9 cellular contexts compared by ENCODE assay signal in the genomic region with DNA sequence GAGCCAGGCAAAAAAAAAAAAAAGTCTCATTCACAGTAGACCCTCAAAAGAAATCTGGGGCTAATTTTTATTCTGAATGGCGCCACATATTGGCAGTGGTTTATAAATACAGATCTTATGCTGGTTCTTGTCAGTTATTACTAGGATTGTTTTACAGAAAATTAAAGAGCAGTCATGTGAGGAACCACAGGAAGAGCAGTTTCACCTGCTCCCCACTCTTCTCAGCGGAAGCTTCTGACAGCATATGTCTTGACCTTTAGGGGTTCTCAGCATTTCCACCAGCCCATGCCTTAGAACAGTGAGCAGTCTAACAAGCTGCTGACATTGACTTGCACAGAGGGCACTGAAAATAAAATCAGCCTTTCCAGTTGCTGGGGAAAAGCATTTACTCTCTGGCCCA.
DNase-seq lines count a peak whose midpoint lies in the region; ATAC-seq lines count a peak whose summit lies in the region.
"Had no signal": no experiment of that assay in that cellular context is flagged by ENCODE, and none has a peak within 500 bp of the region (broad histone marks: within the 10 kb centered on the region; RNA-seq: fewer than 3 reads in every experiment).

No MANE protein-coding gene starts in this region.

- no peak overlapping the region for H3K4me3 Mint-ChIP-seq in T-helper 2 cell treated with Interferon-gamma antibody and Interleukin-4, amounts not matched to agents 5 μg/mL and 100 μg/mL, for 36 hours
- peak overlapping the region in 1 of 2 donors; percentile 31 for H3K4me3 Mint-ChIP-seq in stimulated activated naive B cell treated with anti-CD40 and anti-IgM and Interleukin-4, amounts not matched to agents 10 μg/mL and 1 μg/mL and 100 μg/mL, for 72 hours

- peak; percentile 16 for DNase-seq in T-helper 2 cell treated with Interferon-gamma antibody and Interleukin-4, amounts not matched to agents 5 μg/mL and 100 μg/mL, for 36 hours (ENCODE audit: low spot score)
- DNase-seq in stimulated activated naive B cell treated with anti-CD40 and anti-IgM and Interleukin-4, amounts not matched to agents 10 μg/mL and 1 μg/mL and 100 μg/mL, for 72 hours: peak; percentile 57
- DNase-seq in GDM1 (lab: John Stamatoyannopoulos, UW): no peak
- DNase-seq in NOMO-1 (lab: John Stamatoyannopoulos, UW; ENCODE audit: unreplicated experiment in 2 of 2): no peak
- DNase-seq in DMS114 treated with DMSO at 0.1 percent for 48 hours (lab: John Stamatoyannopoulos, UW; ENCODE audit: unreplicated experiment): no peak
- DNase-seq in stimulated activated CD8-positive, alpha-beta memory T cell treated with anti-CD3 and anti-CD28 coated beads, Interleukin-4, amount 100 ng/mL, for 48 hours: no peak
- DNase-seq: activated CD4-positive, alpha-beta T cell treated with anti-CD3 and anti-CD28 coated beads for 1 hour had no signal

- no peaks in the 10 kb centered on the region for H3K27me3 Mint-ChIP-seq in T-helper 2 cell treated with Interferon-gamma antibody and Interleukin-4, amounts not matched to agents 5 μg/mL and 100 μg/mL, for 36 hours (ENCODE audit: low read depth)
- peaks cover 0 to under 1% of the 10 kb centered on the region in 2 donors for H3K27me3 Mint-ChIP-seq in stimulated activated naive B cell treated with anti-CD40 and anti-IgM and Interleukin-4, amounts not matched to agents 10 μg/mL and 1 μg/mL and 100 μg/mL, for 72 hours

- peaks cover 26% of the 10 kb centered on the region for H3K4me1 Mint-ChIP-seq in T-helper 2 cell treated with Interferon-gamma antibody and Interleukin-4, amounts not matched to agents 5 μg/mL and 100 μg/mL, for 36 hours (ENCODE audit: low read depth)
- H3K4me1 Mint-ChIP-seq in stimulated activated naive B cell treated with anti-CD40 and anti-IgM and Interleukin-4, amounts not matched to agents 10 μg/mL and 1 μg/mL and 100 μg/mL, for 72 hours: peaks cover 35 to 53% of the 10 kb centered on the region in 2 donors

- H3K9me3 Mint-ChIP-seq in T-helper 2 cell treated with Interferon-gamma antibody and Interleukin-4, amounts not matched to agents 5 μg/mL and 100 μg/mL, for 36 hours: no peaks in the 10 kb centered on the region
- no peaks in the 10 kb centered on the region for H3K9me3 Mint-ChIP-seq in stimulated activated naive B cell treated with anti-CD40 and anti-IgM and Interleukin-4, amounts not matched to agents 10 μg/mL and 1 μg/mL and 100 μg/mL, for 72 hours

- no peak overlapping the region for H3K27ac Mint-ChIP-seq in T-helper 2 cell treated with Interferon-gamma antibody and Interleukin-4, amounts not matched to agents 5 μg/mL and 100 μg/mL, for 36 hours
- H3K27ac Mint-ChIP-seq in stimulated activated naive B cell treated with anti-CD40 and anti-IgM and Interleukin-4, amounts not matched to agents 10 μg/mL and 1 μg/mL and 100 μg/mL, for 72 hours: peak overlapping the region; percentile 31

- ATAC-seq in GM19035 (IDR thresholded peaks at IDR 0.05; ENCODE audit: unreplicated experiment) (peak; percentile 74), HG02798 (IDR thresholded peaks at IDR 0.05; ENCODE audit: poor library complexity, unreplicated experiment) (peak; percentile 76)
- peak; percentile 98 to 99 for ATAC-seq in stimulated activated naive B cell treated with anti-CD40 and anti-IgM and Interleukin-4, amounts not matched to agents 10 μg/mL and 1 μg/mL and 100 μg/mL, for 72 hours (replicated peaks)

- H3K36me3 Mint-ChIP-seq in T-helper 2 cell treated with Interferon-gamma antibody and Interleukin-4, amounts not matched to agents 5 μg/mL and 100 μg/mL, for 36 hours (ENCODE audit: low read depth): peaks cover 2% of the 10 kb centered on the region
- peaks cover 12 to 27% of the 10 kb centered on the region in 2 donors for H3K36me3 Mint-ChIP-seq in stimulated activated naive B cell treated with anti-CD40 and anti-IgM and Interleukin-4, amounts not matched to agents 10 μg/mL and 1 μg/mL and 100 μg/mL, for 72 hours

Comparison
In these comparisons a context has a peak if more than half of its experiments do, and no peak if none do; other contexts are left out.
1. DNase-seq: peak in T-helper 2 cell treated with Interferon-gamma antibody and Interleukin-4, amounts not matched to agents 5 μg/mL and 100 μg/mL, for 36 hours (single experiment) and stimulated activated naive B cell treated with anti-CD40 and anti-IgM and Interleukin-4, amounts not matched to agents 10 μg/mL and 1 μg/mL and 100 μg/mL, for 72 hours (single experiment); none in GDM1 (single experiment), NOMO-1 (0 of 2), DMS114 treated with DMSO at 0.1 percent for 48 hours (single experiment) and stimulated activated CD8-positive, alpha-beta memory T cell treated with anti-CD3 and anti-CD28 coated beads, Interleukin-4, amount 100 ng/mL, for 48 hours (single experiment).
2. Peak in every context shown above with its lines, with median percentiles within 50 percentile points of each other: ATAC-seq.